Comparison of ENCODE assay signal across 1 cellular context in genomic region chr13:20498129-20498528, GRCh38.
TF ChIP-seq lines count a peak whose summit lies in the region.

No MANE protein-coding gene starts in this region.

TF ChIP-seq in HEK293, 187 proteins besides CTCF, POLR2A, EP300 and RAD21 (continued from another document):
- 0 out of 2 replicates have a peak, but pooled peaks have one; percentile 6 for TF ChIP-seq ZNF398 (tag by site-specific recombination; IDR thresholded peaks at IDR 0.05)
- TF ChIP-seq ZNF239 (tag by site-specific recombination; IDR thresholded peaks at IDR 0.05), result peak; percentile 17; the same call in 1 of the 2 replicates
- peak; percentile 99 for TF ChIP-seq ZNF18 (tag by site-specific recombination; IDR thresholded peaks at IDR 0.05)
- no peak for TF ChIP-seq ZNF248 (tag by site-specific recombination; IDR thresholded peaks at IDR 0.05)
- 0 out of 2 replicates have a peak, but pooled peaks have one; percentile 14 for TF ChIP-seq FEZF1 (tag by site-specific recombination; IDR thresholded peaks at IDR 0.05)
